Comparison of ENCODE assay signal across 10 cellular contexts in genomic region chr16:84774810-84775209, GRCh38. TPM values are rescaled to one million over a fixed set of nuclear protein-coding genes. Genes with fewer than 3 reads are reported as not detected.
A peak's percentile ranks its signal among the peaks of the same experiment; 100 is the strongest.
DNase-seq lines count a peak whose midpoint lies in the region; ATAC-seq and TF ChIP-seq lines count a peak whose summit lies in the region.
"Had no signal": no experiment of that assay in that cellular context is flagged by ENCODE, and none has a peak within 500 bp of the region (broad histone marks: within the 10 kb centered on the region; RNA-seq: fewer than 3 reads in every experiment).

No MANE protein-coding gene starts in this region.

- H3K4me3 ChIP-seq in WERI-Rb-1 (ENCODE audit: low read depth, low read length): no peak overlapping the region
- H3K4me3 ChIP-seq: body of pancreas had no signal

- peak overlapping the region; percentile 12 for H3K27ac ChIP-seq in epithelial cell of prostate
- no peak overlapping the region for H3K27ac ChIP-seq in WERI-Rb-1
- H3K27ac ChIP-seq: body of pancreas had no signal

- peaks cover 25% of the 10 kb centered on the region for H3K4me1 Mint-ChIP-seq in CD14-positive monocyte
- peaks cover 0 to 3% (median 3%) of the 10 kb centered on the region in 3 donors for H3K4me1 Mint-ChIP-seq in T-cell

- H3K36me3 Mint-ChIP-seq in CD14-positive monocyte: peaks cover 78 to 94% of the 10 kb centered on the region in 2 donors
- H3K36me3 Mint-ChIP-seq in T-cell: peaks cover 51% of the 10 kb centered on the region

- H3K9me3 Mint-ChIP-seq in CD14-positive monocyte (no peaks in the 10 kb centered on the region), T-cell (no peaks in the 10 kb centered on the region)

- intact Hi-C loops in CD14-positive monocyte (cut with micrococcal nuclease): loop anchor here in 1 of 2 donors (5.0 kb wide), 1 partner anchor 47 kb away; no protein-coding TSS in a partner anchor

- H3K27me3 ChIP-seq in WERI-Rb-1 (ENCODE audit: insufficient read depth, low read depth, severe bottlenecking): no peaks in the 10 kb centered on the region
- H3K27me3 ChIP-seq: body of pancreas had no signal

- CTCF ChIA-PET in T-cell (lab: Charles Lee): interaction anchor here in 1 of 2 donors (0.5 kb wide), 1 partner anchor 152 kb away, joined by 3 read pairs; no protein-coding TSS in a partner anchor

- H3K36me3 ChIP-seq in WERI-Rb-1: peaks cover 6% of the 10 kb centered on the region

- ATAC-seq in T-cell (replicated peaks in 1 of 4): no peak
- no peak for ATAC-seq in HG02642 (IDR thresholded peaks at IDR 0.05; ENCODE audit: poor library complexity, unreplicated experiment)
- ATAC-seq: body of pancreas had no signal

- H3K27ac Mint-ChIP-seq in CD14-positive monocyte (peak overlapping the region; percentile 85 to 98 (median 95)), T-cell (peak overlapping the region in 1 of 2 donors; percentile 36)

- DNase-seq in CD14-positive monocyte (ENCODE audit: low spot score) (peak; percentile 64), NOMO-1 (lab: John Stamatoyannopoulos, UW; ENCODE audit: unreplicated experiment in 2 of 2) (peak; percentile 73 to 86), epithelial cell of prostate (ENCODE audit: low read depth, low spot score) (no peak), non-pigmented ciliary epithelial cell (ENCODE audit: low read depth) (peak; percentile 54), WERI-Rb-1 (no peak), T-cell (no peak), NK-92 (lab: John Stamatoyannopoulos, UW; ENCODE audit: unreplicated experiment) (no peak)
- DNase-seq: NCI-H2171 treated with DMSO at 0.1 percent for 48 hours had no signal

- peak overlapping the region in 1 of 2 donors; percentile 71 for H3K4me3 Mint-ChIP-seq in CD14-positive monocyte
- H3K4me3 Mint-ChIP-seq in T-cell: no peak overlapping the region

- POLR2A ChIA-PET in T-cell (lab: Charles Lee): no interaction called here

- no peaks in the 10 kb centered on the region for H3K9me3 ChIP-seq in WERI-Rb-1 (ENCODE audit: severe bottlenecking)
- H3K9me3 ChIP-seq: body of pancreas had no signal

- peaks cover 0 to 2% (median 2%) of the 10 kb centered on the region in 3 donors for H3K27me3 Mint-ChIP-seq in CD14-positive monocyte (ENCODE audit: low read depth in 3 of 3)
- no peaks in the 10 kb centered on the region for H3K27me3 Mint-ChIP-seq in T-cell

- TF ChIP-seq CTCF in CD14-positive monocyte (IDR thresholded peaks at IDR 0.05): no peak
- no peak for TF ChIP-seq CTCF in WERI-Rb-1 (IDR thresholded peaks at IDR 0.05; ENCODE audit: low read depth, low read length)

RNA-seq across cellular contexts. Expression of gene CRISPLD2, which starts 45.0 kb away (rescaled TPM):
- polyA plus RNA-seq in CD14-positive monocyte: 10 to 100 TPM; 69.0 to 90.4 TPM
- total RNA-seq in T-cell: 1 to 10 TPM in 4 of 5 donors, under 1 TPM in 1; 0.76 to 2.8 (median 1.8) TPM

Comparison
In these comparisons a context has a peak if more than half of its experiments do, and no peak if none do; other contexts are left out.
1. DNase-seq: peak in CD14-positive monocyte (single experiment), NOMO-1 (2 of 2) and non-pigmented ciliary epithelial cell (single experiment); none in epithelial cell of prostate (single experiment), WERI-Rb-1 (single experiment), T-cell (0 of 34) and NK-92 (single experiment).